1 cellular context compared by ENCODE assay signal in the genomic region with DNA sequence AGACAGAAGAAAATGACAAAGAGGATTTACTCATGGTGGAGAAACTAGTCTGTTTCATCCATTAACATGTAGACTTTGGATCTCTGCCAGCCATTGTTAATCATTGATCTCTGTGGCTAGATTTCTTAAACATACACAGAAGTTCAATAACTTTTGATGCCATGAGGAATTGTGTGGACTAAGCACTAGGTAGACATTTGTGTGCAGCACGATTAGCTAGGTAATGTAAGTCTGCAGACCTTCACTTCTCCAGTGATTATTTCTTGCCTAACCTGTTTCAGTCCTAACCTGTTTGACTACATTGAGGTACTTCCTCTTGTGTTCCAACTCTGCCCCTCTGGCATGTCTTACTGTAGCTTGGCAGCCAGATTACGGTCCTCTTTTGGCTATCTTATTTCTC.
TF ChIP-seq lines count a peak whose summit lies in the region.

No MANE protein-coding gene starts in this region.

TF ChIP-seq in GM23338, 12 proteins besides CTCF, POLR2A, EP300 and RAD21:
- TF ChIP-seq, protein P1, sequence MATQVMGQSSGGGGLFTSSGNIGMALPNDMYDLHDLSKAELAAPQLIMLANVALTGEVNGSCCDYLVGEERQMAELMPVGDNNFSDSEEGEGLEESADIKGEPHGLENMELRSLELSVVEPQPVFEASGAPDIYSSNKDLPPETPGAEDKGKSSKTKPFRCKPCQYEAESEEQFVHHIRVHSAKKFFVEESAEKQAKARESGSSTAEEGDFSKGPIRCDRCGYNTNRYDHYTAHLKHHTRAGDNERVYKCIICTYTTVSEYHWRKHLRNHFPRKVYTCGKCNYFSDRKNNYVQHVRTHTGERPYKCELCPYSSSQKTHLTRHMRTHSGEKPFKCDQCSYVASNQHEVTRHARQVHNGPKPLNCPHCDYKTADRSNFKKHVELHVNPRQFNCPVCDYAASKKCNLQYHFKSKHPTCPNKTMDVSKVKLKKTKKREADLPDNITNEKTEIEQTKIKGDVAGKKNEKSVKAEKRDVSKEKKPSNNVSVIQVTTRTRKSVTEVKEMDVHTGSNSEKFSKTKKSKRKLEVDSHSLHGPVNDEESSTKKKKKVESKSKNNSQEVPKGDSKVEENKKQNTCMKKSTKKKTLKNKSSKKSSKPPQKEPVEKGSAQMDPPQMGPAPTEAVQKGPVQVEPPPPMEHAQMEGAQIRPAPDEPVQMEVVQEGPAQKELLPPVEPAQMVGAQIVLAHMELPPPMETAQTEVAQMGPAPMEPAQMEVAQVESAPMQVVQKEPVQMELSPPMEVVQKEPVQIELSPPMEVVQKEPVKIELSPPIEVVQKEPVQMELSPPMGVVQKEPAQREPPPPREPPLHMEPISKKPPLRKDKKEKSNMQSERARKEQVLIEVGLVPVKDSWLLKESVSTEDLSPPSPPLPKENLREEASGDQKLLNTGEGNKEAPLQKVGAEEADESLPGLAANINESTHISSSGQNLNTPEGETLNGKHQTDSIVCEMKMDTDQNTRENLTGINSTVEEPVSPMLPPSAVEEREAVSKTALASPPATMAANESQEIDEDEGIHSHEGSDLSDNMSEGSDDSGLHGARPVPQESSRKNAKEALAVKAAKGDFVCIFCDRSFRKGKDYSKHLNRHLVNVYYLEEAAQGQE (IDR thresholded peaks at IDR 0.05; ENCODE audit: unreplicated experiment) = no peak
- TF ChIP-seq ZNF114 (CRISPR knock-in tag; IDR thresholded peaks at IDR 0.05) = no peak
- TF ChIP-seq, protein P2, sequence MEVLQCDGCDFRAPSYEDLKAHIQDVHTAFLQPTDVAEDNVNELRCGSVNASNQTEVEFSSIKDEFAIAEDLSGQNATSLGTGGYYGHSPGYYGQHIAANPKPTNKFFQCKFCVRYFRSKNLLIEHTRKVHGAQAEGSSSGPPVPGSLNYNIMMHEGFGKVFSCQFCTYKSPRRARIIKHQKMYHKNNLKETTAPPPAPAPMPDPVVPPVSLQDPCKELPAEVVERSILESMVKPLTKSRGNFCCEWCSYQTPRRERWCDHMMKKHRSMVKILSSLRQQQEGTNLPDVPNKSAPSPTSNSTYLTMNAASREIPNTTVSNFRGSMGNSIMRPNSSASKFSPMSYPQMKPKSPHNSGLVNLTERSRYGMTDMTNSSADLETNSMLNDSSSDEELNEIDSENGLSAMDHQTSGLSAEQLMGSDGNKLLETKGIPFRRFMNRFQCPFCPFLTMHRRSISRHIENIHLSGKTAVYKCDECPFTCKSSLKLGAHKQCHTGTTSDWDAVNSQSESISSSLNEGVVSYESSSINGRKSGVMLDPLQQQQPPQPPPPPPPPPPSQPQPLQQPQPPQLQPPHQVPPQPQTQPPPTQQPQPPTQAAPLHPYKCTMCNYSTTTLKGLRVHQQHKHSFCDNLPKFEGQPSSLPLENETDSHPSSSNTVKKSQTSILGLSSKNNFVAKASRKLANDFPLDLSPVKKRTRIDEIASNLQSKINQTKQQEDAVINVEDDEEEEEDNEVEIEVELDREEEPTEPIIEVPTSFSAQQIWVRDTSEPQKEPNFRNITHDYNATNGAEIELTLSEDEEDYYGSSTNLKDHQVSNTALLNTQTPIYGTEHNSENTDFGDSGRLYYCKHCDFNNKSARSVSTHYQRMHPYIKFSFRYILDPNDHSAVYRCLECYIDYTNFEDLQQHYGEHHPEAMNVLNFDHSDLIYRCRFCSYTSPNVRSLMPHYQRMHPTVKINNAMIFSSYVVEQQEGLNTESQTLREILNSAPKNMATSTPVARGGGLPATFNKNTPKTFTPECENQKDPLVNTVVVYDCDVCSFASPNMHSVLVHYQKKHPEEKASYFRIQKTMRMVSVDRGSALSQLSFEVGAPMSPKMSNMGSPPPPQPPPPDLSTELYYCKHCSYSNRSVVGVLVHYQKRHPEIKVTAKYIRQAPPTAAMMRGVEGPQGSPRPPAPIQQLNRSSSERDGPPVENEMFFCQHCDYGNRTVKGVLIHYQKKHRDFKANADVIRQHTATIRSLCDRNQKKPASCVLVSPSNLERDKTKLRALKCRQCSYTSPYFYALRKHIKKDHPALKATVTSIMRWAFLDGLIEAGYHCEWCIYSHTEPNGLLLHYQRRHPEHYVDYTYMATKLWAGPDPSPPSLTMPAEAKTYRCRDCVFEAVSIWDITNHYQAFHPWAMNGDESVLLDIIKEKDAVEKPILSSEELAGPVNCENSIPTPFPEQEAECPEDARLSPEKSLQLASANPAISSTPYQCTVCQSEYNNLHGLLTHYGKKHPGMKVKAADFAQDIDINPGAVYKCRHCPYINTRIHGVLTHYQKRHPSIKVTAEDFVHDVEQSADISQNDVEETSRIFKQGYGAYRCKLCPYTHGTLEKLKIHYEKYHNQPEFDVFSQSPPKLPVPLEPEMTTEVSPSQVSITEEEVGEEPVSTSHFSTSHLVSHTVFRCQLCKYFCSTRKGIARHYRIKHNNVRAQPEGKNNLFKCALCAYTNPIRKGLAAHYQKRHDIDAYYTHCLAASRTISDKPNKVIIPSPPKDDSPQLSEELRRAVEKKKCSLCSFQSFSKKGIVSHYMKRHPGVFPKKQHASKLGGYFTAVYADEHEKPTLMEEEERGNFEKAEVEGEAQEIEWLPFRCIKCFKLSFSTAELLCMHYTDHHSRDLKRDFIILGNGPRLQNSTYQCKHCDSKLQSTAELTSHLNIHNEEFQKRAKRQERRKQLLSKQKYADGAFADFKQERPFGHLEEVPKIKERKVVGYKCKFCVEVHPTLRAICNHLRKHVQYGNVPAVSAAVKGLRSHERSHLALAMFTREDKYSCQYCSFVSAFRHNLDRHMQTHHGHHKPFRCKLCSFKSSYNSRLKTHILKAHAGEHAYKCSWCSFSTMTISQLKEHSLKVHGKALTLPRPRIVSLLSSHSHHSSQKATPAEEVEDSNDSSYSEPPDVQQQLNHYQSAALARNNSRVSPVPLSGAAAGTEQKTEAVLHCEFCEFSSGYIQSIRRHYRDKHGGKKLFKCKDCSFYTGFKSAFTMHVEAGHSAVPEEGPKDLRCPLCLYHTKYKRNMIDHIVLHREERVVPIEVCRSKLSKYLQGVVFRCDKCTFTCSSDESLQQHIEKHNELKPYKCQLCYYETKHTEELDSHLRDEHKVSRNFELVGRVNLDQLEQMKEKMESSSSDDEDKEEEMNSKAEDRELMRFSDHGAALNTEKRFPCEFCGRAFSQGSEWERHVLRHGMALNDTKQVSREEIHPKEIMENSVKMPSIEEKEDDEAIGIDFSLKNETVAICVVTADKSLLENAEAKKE (CRISPR knock-in tag; IDR thresholded peaks at IDR 0.05) = no peak
- TF ChIP-seq POLR2AphosphoS5 (IDR thresholded peaks at IDR 0.05; ENCODE audit: low read depth) = no peak
- TF ChIP-seq EZH2phosphoT487 (IDR thresholded peaks at IDR 0.05; ENCODE audit: unreplicated experiment) = no peak
- no peak for TF ChIP-seq EZH2 (IDR thresholded peaks at IDR 0.05; ENCODE audit: low read depth, unreplicated experiment)
- no peak for TF ChIP-seq ZNF331 (CRISPR knock-in tag; IDR thresholded peaks at IDR 0.05; ENCODE audit: low read depth)
- no peak for TF ChIP-seq STAT1 (IDR thresholded peaks at IDR 0.05; ENCODE audit: unreplicated experiment)
- TF ChIP-seq CREB1 (CRISPR knock-in tag; IDR thresholded peaks at IDR 0.05; ENCODE audit: low read depth) = no peak
- no peak for TF ChIP-seq JUNB (IDR thresholded peaks at IDR 0.05; ENCODE audit: unreplicated experiment)
- no peak for TF ChIP-seq NANOG (IDR thresholded peaks at IDR 0.05; ENCODE audit: borderline replicate concordance)
- TF ChIP-seq, protein P3, sequence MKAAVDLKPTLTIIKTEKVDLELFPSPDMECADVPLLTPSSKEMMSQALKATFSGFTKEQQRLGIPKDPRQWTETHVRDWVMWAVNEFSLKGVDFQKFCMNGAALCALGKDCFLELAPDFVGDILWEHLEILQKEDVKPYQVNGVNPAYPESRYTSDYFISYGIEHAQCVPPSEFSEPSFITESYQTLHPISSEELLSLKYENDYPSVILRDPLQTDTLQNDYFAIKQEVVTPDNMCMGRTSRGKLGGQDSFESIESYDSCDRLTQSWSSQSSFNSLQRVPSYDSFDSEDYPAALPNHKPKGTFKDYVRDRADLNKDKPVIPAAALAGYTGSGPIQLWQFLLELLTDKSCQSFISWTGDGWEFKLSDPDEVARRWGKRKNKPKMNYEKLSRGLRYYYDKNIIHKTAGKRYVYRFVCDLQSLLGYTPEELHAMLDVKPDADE (IDR thresholded peaks at IDR 0.05) = no peak
TF ChIP-seq in GM23338: peak in this region for 0.
